ENCODE assay signal across 11 cellular contexts in the genomic region with DNA sequence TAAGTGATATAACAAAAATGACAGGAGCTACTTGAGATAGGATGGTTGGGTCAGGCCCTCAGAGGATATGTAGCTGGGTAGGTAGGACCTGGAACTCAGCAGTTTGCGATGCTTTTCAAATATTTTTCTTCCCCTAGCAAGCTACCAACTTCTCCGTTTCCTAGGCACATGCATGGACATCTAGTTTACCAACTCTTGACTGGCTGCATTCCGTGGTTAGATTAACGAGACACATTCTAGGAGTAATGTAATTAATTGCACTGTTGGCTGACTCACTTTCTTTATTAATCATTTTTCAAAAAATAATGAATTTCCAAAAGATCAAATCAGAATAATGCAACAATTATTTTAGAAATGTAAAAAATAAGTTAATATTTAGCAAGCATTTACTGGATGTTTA.
"Had no signal": no experiment of that assay in that cellular context is flagged by ENCODE, and none has a peak within 500 bp of the region (broad histone marks: within the 10 kb centered on the region; RNA-seq: fewer than 3 reads in every experiment).

No MANE protein-coding gene starts in this region.

- H3K27ac ChIP-seq: GM23248 had no signal

- H3K27ac Mint-ChIP-seq: GM23338, H9, HFFc6 had no signal

- H3K9me3 ChIP-seq: HAP-1 had no signal

- H3K4me1 Mint-ChIP-seq: H9 had no signal

- DNase-seq: GM23248, GOT3, H7, H9, HCEC 1CT, HFFc6 had no signal

- H3K36me3 ChIP-seq: HAP-1 had no signal

- H3K4me1 ChIP-seq: HAP-1 had no signal

- FAIRE-seq: H1, H54 had no signal

- H3K4me3 ChIP-seq: GM23248, GM23338, HAP-1 had no signal

- H3K9me3 Mint-ChIP-seq: GM23338, H9, HFFc6 had no signal

- ATAC-seq: GM23338, HCT116 had no signal

- H3K4me3 Mint-ChIP-seq: GM23338, H9, HFFc6 had no signal
